In the genomic region with DNA sequence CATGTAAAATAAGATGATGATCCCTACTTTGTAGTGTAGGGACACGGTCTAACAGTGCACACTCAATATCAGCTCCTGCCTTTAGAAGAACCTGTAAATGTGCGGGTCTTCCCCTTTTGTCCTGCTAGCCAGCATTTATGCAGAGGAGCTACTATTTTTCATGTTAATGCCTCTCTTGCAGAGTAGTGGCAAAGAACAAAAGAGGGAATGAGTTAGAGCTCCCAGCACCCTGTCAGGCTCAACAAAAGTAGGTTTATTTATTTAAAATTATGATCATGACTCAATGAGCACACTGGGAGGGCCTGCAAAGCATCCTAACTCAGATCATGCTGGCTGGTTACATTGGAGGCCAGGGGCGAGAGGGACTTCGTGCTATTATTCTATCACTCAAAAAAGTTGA, we compare ENCODE assay signal across 21 cellular contexts.
"Had no signal": no experiment of that assay in that cellular context is flagged by ENCODE, and none has a peak within 500 bp of the region (broad histone marks: within the 10 kb centered on the region; RNA-seq: fewer than 3 reads in every experiment).

No MANE protein-coding gene starts in this region.

- H3K27me3 ChIP-seq: body of pancreas, colonic mucosa, ovary, tibial artery had no signal

- H3K4me1 ChIP-seq: body of pancreas, colonic mucosa, psoas muscle, tibial artery had no signal

- ATAC-seq: activated naive CD4-positive, alpha-beta T cell treated with anti-CD3 and anti-CD28 coated beads, Interleukin-2, amount 50 U/mL, for 72 hours; body of pancreas; naive thymus-derived CD4-positive, alpha-beta T cell; psoas muscle; right cardiac atrium; stimulated activated naive CD8-positive, alpha-beta T cell treated with anti-CD3 and anti-CD28 coated beads, Interleukin-15, Interleukin-2, amounts not matched to agents 100 U/mL and 50 U/mL, for 24 hours had no signal

- H3K4me3 ChIP-seq: body of pancreas, colonic mucosa, ovary, psoas muscle, tibial artery had no signal

- H3K36me3 ChIP-seq: colonic mucosa, ovary, tibial artery had no signal

- DNase-seq: activated CD4-positive, alpha-beta T cell treated with anti-CD3 and anti-CD28 coated beads, Interleukin-2, amount 10 ng/mL, durations not matched to agents 7 days and 5 days; activated CD8-positive, alpha-beta memory T cell treated with anti-CD3 and anti-CD28 coated beads for 24 hours; activated gamma-delta T cell treated with Interleukin-2 at 50 U/mL for 16 hours; body of pancreas; central memory CD4-positive, alpha-beta T cell; colonic mucosa; erythroblast; foreskin melanocyte; glutamatergic neuron; hippocampal formation; mesendoderm; naive thymus-derived CD4-positive, alpha-beta T cell; ovary; psoas muscle; right cardiac atrium; stimulated activated naive CD8-positive, alpha-beta T cell treated with anti-CD3 and anti-CD28 coated beads, Interleukin-15, Interleukin-2, amounts not matched to agents 100 U/mL and 50 U/mL, for 24 hours; substantia nigra; T-helper 1 cell; T-helper 9 cell; tibial artery had no signal

- H3K9me3 ChIP-seq: body of pancreas, colonic mucosa, ovary, psoas muscle had no signal

- H3K27ac ChIP-seq: body of pancreas, colonic mucosa, ovary, psoas muscle, tibial artery had no signal
